In the genomic region with DNA sequence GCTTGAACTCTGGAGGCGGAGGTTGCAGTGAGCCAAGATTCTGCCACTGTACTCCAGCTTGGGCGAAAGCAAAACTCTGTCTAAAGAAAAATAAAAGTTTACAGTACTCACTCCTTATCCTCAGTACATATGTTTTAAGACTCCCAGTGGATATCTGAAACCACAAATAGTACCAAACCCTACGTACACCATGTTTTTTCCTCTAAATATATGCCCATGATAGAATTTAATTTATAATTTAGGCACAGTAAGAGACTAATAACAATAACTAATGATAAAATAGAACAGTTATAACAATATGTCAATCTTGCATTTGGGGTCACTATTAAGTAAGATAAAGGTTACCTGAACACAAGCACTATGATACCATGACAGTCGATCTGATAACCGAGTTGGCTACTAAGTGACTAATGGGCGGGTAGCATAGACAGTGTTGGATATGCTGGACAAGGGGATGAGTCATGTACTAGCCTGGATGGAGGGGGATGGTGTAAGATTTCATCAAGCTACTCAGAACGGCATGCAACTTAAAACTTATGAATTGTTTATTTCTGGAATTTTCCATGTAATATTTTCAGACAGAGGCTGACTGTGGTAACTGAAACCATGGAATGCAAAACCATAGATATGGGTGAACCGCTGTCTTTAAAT, we compare ENCODE assay signal across 14 cellular contexts. TPM values are rescaled to one million over a fixed set of nuclear protein-coding genes. Genes with fewer than 3 reads are reported as not detected.
DNase-seq lines count a peak whose midpoint lies in the region; FAIRE-seq and TF ChIP-seq lines count a peak whose summit lies in the region.
"Had no signal": no experiment of that assay in that cellular context is flagged by ENCODE, and none has a peak within 500 bp of the region (broad histone marks: within the 10 kb centered on the region; RNA-seq: fewer than 3 reads in every experiment).

No MANE protein-coding gene starts in this region.

- dilution Hi-C loops in keratinocyte (cut with MboI; ENCODE audit: extremely low pct_ligation_motif_present, low sequenced_read_pairs) = no loop called here

- H3K4me1 Mint-ChIP-seq in astrocyte (ENCODE audit: low read depth, unreplicated experiment) = peaks cover 10% of the 10 kb centered on the region

- H4K20me1 ChIP-seq in astrocyte (ENCODE audit: insufficient read depth, low read length) = no peaks in the 10 kb centered on the region
- no peaks in the 10 kb centered on the region for H4K20me1 ChIP-seq in keratinocyte (ENCODE audit: control insufficient read depth, extremely low read depth, insufficient read depth, low read length)
- H4K20me1 ChIP-seq: BLaER1 treated with 17β-estradiol and CSF1 and Interleukin-3, amounts not matched to agents 10 nM and 100 nM had no signal

- peaks cover 11% of the 10 kb centered on the region for H3K36me3 ChIP-seq in astrocyte (ENCODE audit: insufficient read depth, low read length)
- peaks cover 6 to 9% of the 10 kb centered on the region in 2 experiments for H3K36me3 ChIP-seq in keratinocyte (ENCODE audit: control insufficient read depth in 2 of 2, extremely low read depth in 1 of 2, insufficient read depth in 2 of 2, low read length in 2 of 2)

- H3K9ac ChIP-seq in astrocyte (ENCODE audit: low read length) (no peak overlapping the region), keratinocyte (ENCODE audit: control insufficient read depth, extremely low read depth, insufficient read depth, low read length) (no peak overlapping the region)
- H3K9ac ChIP-seq: BLaER1 treated with 17β-estradiol and CSF1 and Interleukin-3, amounts not matched to agents 10 nM and 100 nM; KMS-11 had no signal

- H3K9me3 Mint-ChIP-seq in astrocyte (ENCODE audit: unreplicated experiment) = peaks cover 5% of the 10 kb centered on the region

- H3K27ac ChIP-seq in astrocyte (ENCODE audit: low read depth, low read length) (no peak overlapping the region), keratinocyte (ENCODE audit: control insufficient read depth, insufficient read depth, low read length) (no peak overlapping the region)
- H3K27ac ChIP-seq: BLaER1 treated with 17β-estradiol and CSF1 and Interleukin-3, amounts not matched to agents 10 nM and 100 nM; KMS-11; lower lobe of right lung had no signal

- peak; percentile 88 for FAIRE-seq in astrocyte (lab: Jason Lieb, UNC)
- peak; percentile 17 for FAIRE-seq in keratinocyte (lab: Jason Lieb, UNC)
- FAIRE-seq: endometrium had no signal

- peak overlapping the region; percentile 41 for H3K4me2 ChIP-seq in astrocyte (ENCODE audit: low read length)
- no peak overlapping the region for H3K4me2 ChIP-seq in keratinocyte (ENCODE audit: control insufficient read depth, extremely low read depth, insufficient read depth, low read depth, low read length)
- H3K4me2 ChIP-seq: BLaER1 treated with 17β-estradiol and CSF1 and Interleukin-3, amounts not matched to agents 10 nM and 100 nM; KMS-11 had no signal

- H2AFZ ChIP-seq in astrocyte (ENCODE audit: low read depth, low read length) (no peak overlapping the region), keratinocyte (ENCODE audit: control insufficient read depth, low read length) (no peak overlapping the region)

- TF ChIP-seq CTCF in astrocyte (IDR thresholded peaks at IDR 0.05; ENCODE audit: insufficient read depth, low read depth, low read length) = no peak
- TF ChIP-seq CTCF in keratinocyte (optimal IDR thresholded peaks at IDR 0.05 in 1 of 3, IDR thresholded peaks at IDR 0.05 in 1 of 3, conservative IDR thresholded peaks at IDR 0.05 in 1 of 3; ENCODE audit: extremely low read depth in 1 of 3, insufficient read depth in 2 of 3, low read length in 3 of 3) = no peak

- H3K4me3 Mint-ChIP-seq in astrocyte (ENCODE audit: unreplicated experiment) = peak overlapping the region; percentile 31

- H3K9me3 ChIP-seq in astrocyte (ENCODE audit: insufficient read depth, low read depth, low read length) (no peaks in the 10 kb centered on the region), keratinocyte (ENCODE audit: control insufficient read depth, low read depth, low read length) (no peaks in the 10 kb centered on the region)
- H3K9me3 ChIP-seq: lower lobe of right lung had no signal

- no peaks in the 10 kb centered on the region for H3K79me2 ChIP-seq in astrocyte (ENCODE audit: insufficient read depth, low read length)
- H3K79me2 ChIP-seq in keratinocyte (ENCODE audit: control insufficient read depth, insufficient read depth, low read length) = no peaks in the 10 kb centered on the region

- peaks cover 7% of the 10 kb centered on the region for H3K4me1 ChIP-seq in astrocyte (ENCODE audit: insufficient read depth, low read length)
- H3K4me1 ChIP-seq in keratinocyte (ENCODE audit: control insufficient read depth, extremely low read depth, insufficient read depth, low read length) = no peaks in the 10 kb centered on the region
- H3K4me1 ChIP-seq: BLaER1 treated with 17β-estradiol and CSF1 and Interleukin-3, amounts not matched to agents 10 nM and 100 nM; lower lobe of right lung had no signal

- H3K27ac Mint-ChIP-seq in astrocyte (ENCODE audit: unreplicated experiment) = peak overlapping the region; percentile 86

- H3K27me3 Mint-ChIP-seq in astrocyte (ENCODE audit: low read depth, unreplicated experiment) = no peaks in the 10 kb centered on the region

- DNase-seq in ACHN (peak; percentile 81), HT1080 (ENCODE audit: low read depth) (peak; percentile 81), astrocyte (ENCODE audit: low read depth) (peak; percentile 94), keratinocyte (ENCODE audit: low read depth, low spot score) (no peak), activated gamma-delta T cell (lab: John Stamatoyannopoulos, UW) (no peak), hypothalamus (lab: John Stamatoyannopoulos, UW) (no peak), T-helper 1 cell (no peak)
- DNase-seq in stimulated activated CD8-positive, alpha-beta memory T cell treated with anti-CD3 and anti-CD28 coated beads, Interleukin-4, amount 100 ng/mL, for 48 hours = no peak
- DNase-seq: activated naive CD4-positive, alpha-beta T cell; lower lobe of right lung; NCI-H82 had no signal

- peaks cover 24% of the 10 kb centered on the region for H3K36me3 Mint-ChIP-seq in astrocyte (ENCODE audit: low read depth, unreplicated experiment)

- in situ Hi-C loops in ACHN (cut with HindIII; ENCODE audit: low pct_ligation_motif_present, low pct_unique_long_range_greater_than_20kb, low sequenced_read_pairs) = no loop called here

- H3K4me3 ChIP-seq in astrocyte (ENCODE audit: insufficient read depth, low read depth, low read length) = no peak overlapping the region
- no peak overlapping the region for H3K4me3 ChIP-seq in keratinocyte (ENCODE audit: control insufficient read depth in 2 of 3, extremely low read depth in 1 of 3, insufficient read depth in 2 of 3, low read depth in 1 of 3, low read length in 3 of 3)
- H3K4me3 ChIP-seq: BLaER1 treated with 17β-estradiol and CSF1 and Interleukin-3, amounts not matched to agents 10 nM and 100 nM; lower lobe of right lung had no signal

- H3K27me3 ChIP-seq in astrocyte (ENCODE audit: insufficient read depth, low read length) = no peaks in the 10 kb centered on the region
- no peaks in the 10 kb centered on the region for H3K27me3 ChIP-seq in keratinocyte (ENCODE audit: control insufficient read depth, extremely low read depth, insufficient read depth, low read length)
- H3K27me3 ChIP-seq: BLaER1 treated with 17β-estradiol and CSF1 and Interleukin-3, amounts not matched to agents 10 nM and 100 nM had no signal

- H3K9me1 ChIP-seq in keratinocyte (ENCODE audit: control insufficient read depth, extremely low read depth, insufficient read depth, low read length) = no peaks in the 10 kb centered on the region

RNA-seq across cellular contexts. Expression of gene ST7L, which starts 43.7 kb away (rescaled TPM):
- 19.3 and 23.3 TPM in 2 replicates for total RNA-seq in HT1080 (2014; rRNA removed; shearing (Covaris generic))
- polyA plus RNA-seq in HT1080 (2015; cell fraction: cytosol; rRNA removed) = 21.8 and 22.3 TPM in 2 replicates
- 37.3 and 44.1 TPM in 2 replicates for polyA plus RNA-seq in HT1080 (2015; cell fraction: nucleus; rRNA removed)
- 14.8 and 14.9 TPM in 2 replicates for total RNA-seq in astrocyte
- 7.7 to 13.4 TPM (median 10.3 TPM) in 3 replicates for polyA plus RNA-seq in keratinocyte
- polyA plus RNA-seq in keratinocyte (2011; ENCODE audit: low read depth) = 16.9 TPM
- 5.1 and 9.3 TPM in 2 replicates for polyA plus RNA-seq in keratinocyte (2011; cell fraction: cytosol; rRNA removed)
- 14.3 and 16.3 TPM in 2 replicates for polyA plus RNA-seq in keratinocyte (2011; cell fraction: nucleus; rRNA removed)
- 11.3 and 11.7 TPM in 2 replicates for polyA plus RNA-seq in keratinocyte (2012; ENCODE audit: low replicate concordance)
- polyA minus RNA-seq in keratinocyte = 4.0 to 15.7 TPM (median 6.2 TPM) in 3 replicates
- 3.6 TPM for polyA minus RNA-seq in keratinocyte (2011; cell fraction: cytosol; rRNA and poly(A)+ RNA removed)
- polyA minus RNA-seq in keratinocyte (2011; cell fraction: nucleus; rRNA and poly(A)+ RNA removed) = 9.2 and 9.7 TPM in 2 replicates

RNA-seq across cellular contexts. Expression of gene CAPZA1, which starts 44.4 kb away (rescaled TPM):
- total RNA-seq in HT1080 (2014; rRNA removed; shearing (Covaris generic)) = 240 and 250 TPM in 2 replicates
- polyA plus RNA-seq in HT1080 (2015; cell fraction: cytosol; rRNA removed) = 165 and 188 TPM in 2 replicates
- polyA plus RNA-seq in HT1080 (2015; cell fraction: nucleus; rRNA removed) = 186 and 199 TPM in 2 replicates
- 170 and 171 TPM in 2 replicates for total RNA-seq in astrocyte
- polyA plus RNA-seq in keratinocyte = 151 to 239 TPM (median 221 TPM) in 3 replicates
- polyA plus RNA-seq in keratinocyte (2011; ENCODE audit: low read depth) = 220 TPM
- polyA plus RNA-seq in keratinocyte (2011; cell fraction: cytosol; rRNA removed) = 164 and 254 TPM in 2 replicates
- 166 and 240 TPM in 2 replicates for polyA plus RNA-seq in keratinocyte (2011; cell fraction: nucleus; rRNA removed)
- 118 and 146 TPM in 2 replicates for polyA plus RNA-seq in keratinocyte (2012; ENCODE audit: low replicate concordance)
- polyA minus RNA-seq in keratinocyte = 33.1 to 433 TPM (median 188 TPM) in 3 replicates
- 265 TPM for polyA minus RNA-seq in keratinocyte (2011; cell fraction: cytosol; rRNA and poly(A)+ RNA removed)
- polyA minus RNA-seq in keratinocyte (2011; cell fraction: nucleus; rRNA and poly(A)+ RNA removed) = 93.3 and 181 TPM in 2 replicates

Comparison
In these comparisons a context has a peak if more than half of its experiments do, and no peak if none do; other contexts are left out.
1. DNase-seq: peak in ACHN (single experiment), HT1080 (single experiment) and astrocyte (single experiment); none in keratinocyte (single experiment), activated gamma-delta T cell (single experiment), hypothalamus (0 of 51), stimulated activated CD8-positive, alpha-beta memory T cell treated with anti-CD3 and anti-CD28 coated beads, Interleukin-4, amount 100 ng/mL, for 48 hours (single experiment) and T-helper 1 cell (0 of 5).